In genomic region chr1:43669878-43670277, GRCh38 we compare ENCODE assay signal across 2 cellular contexts.
TF ChIP-seq lines count a peak whose summit lies in the region.

No MANE protein-coding gene starts in this region.

TF ChIP-seq in GM12878, 131 proteins besides CTCF, POLR2A, EP300 and RAD21:
- no peak for TF ChIP-seq E2F8 (IDR thresholded peaks at IDR 0.05; ENCODE audit: low read depth, partially characterized antibody)
- no peak for TF ChIP-seq PBX3 (IDR thresholded peaks at IDR 0.05; ENCODE audit: insufficient replicate concordance, low read depth, low read length)
- no peak for TF ChIP-seq MYC (IDR thresholded peaks at IDR 0.05; ENCODE audit: insufficient read depth, insufficient read length, insufficient replicate concordance, low read length, severe bottlenecking)
- TF ChIP-seq LARP7 (IDR thresholded peaks at IDR 0.05) = no peak
- no peak for TF ChIP-seq IKZF2 (IDR thresholded peaks at IDR 0.05)
- TF ChIP-seq STAT1 (conservative IDR thresholded peaks at IDR 0.05) = no peak
- no peak for TF ChIP-seq CBX5 (IDR thresholded peaks at IDR 0.05; ENCODE audit: low read depth)
- no peak for TF ChIP-seq BRCA1 (IDR thresholded peaks at IDR 0.05; ENCODE audit: low read depth, low read length)
- no peak for TF ChIP-seq BMI1 (IDR thresholded peaks at IDR 0.05; ENCODE audit: borderline replicate concordance)
- no peak for TF ChIP-seq TAF1 (IDR thresholded peaks at IDR 0.05; ENCODE audit: borderline replicate concordance, low read depth, low read length)
- no peak for TF ChIP-seq EZH2 (IDR thresholded peaks at IDR 0.05; ENCODE audit: borderline replicate concordance, control insufficient read depth, low read depth, low read length)
- no peak for TF ChIP-seq ETV6 (conservative IDR thresholded peaks at IDR 0.05 in 1 of 2, IDR thresholded peaks at IDR 0.05 in 1 of 2; ENCODE audit: borderline replicate concordance in 1 of 2, low read depth in 1 of 2)
- TF ChIP-seq, protein P1, sequence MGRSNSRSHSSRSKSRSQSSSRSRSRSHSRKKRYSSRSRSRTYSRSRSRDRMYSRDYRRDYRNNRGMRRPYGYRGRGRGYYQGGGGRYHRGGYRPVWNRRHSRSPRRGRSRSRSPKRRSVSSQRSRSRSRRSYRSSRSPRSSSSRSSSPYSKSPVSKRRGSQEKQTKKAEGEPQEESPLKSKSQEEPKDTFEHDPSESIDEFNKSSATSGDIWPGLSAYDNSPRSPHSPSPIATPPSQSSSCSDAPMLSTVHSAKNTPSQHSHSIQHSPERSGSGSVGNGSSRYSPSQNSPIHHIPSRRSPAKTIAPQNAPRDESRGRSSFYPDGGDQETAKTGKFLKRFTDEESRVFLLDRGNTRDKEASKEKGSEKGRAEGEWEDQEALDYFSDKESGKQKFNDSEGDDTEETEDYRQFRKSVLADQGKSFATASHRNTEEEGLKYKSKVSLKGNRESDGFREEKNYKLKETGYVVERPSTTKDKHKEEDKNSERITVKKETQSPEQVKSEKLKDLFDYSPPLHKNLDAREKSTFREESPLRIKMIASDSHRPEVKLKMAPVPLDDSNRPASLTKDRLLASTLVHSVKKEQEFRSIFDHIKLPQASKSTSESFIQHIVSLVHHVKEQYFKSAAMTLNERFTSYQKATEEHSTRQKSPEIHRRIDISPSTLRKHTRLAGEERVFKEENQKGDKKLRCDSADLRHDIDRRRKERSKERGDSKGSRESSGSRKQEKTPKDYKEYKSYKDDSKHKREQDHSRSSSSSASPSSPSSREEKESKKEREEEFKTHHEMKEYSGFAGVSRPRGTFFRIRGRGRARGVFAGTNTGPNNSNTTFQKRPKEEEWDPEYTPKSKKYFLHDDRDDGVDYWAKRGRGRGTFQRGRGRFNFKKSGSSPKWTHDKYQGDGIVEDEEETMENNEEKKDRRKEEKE (IDR thresholded peaks at IDR 0.05) = no peak
- no peak for TF ChIP-seq SIX5 (IDR thresholded peaks at IDR 0.05; ENCODE audit: low read depth, low read length, severe bottlenecking)
- TF ChIP-seq MYB (IDR thresholded peaks at IDR 0.05; ENCODE audit: borderline replicate concordance, low read depth, low read length) = no peak
- no peak for TF ChIP-seq CHD1 (IDR thresholded peaks at IDR 0.05; ENCODE audit: low read depth, low read length)
- TF ChIP-seq, protein P2, sequence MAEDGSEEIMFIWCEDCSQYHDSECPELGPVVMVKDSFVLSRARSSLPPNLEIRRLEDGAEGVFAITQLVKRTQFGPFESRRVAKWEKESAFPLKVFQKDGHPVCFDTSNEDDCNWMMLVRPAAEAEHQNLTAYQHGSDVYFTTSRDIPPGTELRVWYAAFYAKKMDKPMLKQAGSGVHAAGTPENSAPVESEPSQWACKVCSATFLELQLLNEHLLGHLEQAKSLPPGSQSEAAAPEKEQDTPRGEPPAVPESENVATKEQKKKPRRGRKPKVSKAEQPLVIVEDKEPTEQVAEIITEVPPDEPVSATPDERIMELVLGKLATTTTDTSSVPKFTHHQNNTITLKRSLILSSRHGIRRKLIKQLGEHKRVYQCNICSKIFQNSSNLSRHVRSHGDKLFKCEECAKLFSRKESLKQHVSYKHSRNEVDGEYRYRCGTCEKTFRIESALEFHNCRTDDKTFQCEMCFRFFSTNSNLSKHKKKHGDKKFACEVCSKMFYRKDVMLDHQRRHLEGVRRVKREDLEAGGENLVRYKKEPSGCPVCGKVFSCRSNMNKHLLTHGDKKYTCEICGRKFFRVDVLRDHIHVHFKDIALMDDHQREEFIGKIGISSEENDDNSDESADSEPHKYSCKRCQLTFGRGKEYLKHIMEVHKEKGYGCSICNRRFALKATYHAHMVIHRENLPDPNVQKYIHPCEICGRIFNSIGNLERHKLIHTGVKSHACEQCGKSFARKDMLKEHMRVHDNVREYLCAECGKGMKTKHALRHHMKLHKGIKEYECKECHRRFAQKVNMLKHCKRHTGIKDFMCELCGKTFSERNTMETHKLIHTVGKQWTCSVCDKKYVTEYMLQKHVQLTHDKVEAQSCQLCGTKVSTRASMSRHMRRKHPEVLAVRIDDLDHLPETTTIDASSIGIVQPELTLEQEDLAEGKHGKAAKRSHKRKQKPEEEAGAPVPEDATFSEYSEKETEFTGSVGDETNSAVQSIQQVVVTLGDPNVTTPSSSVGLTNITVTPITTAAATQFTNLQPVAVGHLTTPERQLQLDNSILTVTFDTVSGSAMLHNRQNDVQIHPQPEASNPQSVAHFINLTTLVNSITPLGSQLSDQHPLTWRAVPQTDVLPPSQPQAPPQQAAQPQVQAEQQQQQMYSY (CRISPR knock-in tag; IDR thresholded peaks at IDR 0.05) = no peak
- TF ChIP-seq SMC3 (IDR thresholded peaks at IDR 0.05; ENCODE audit: borderline replicate concordance, low read length) = no peak
- TF ChIP-seq PAX5 (IDR thresholded peaks at IDR 0.05; ENCODE audit: borderline replicate concordance, low read depth, low read length) = no peak

TF ChIP-seq in WTC11, 78 proteins besides CTCF, POLR2A, EP300 and RAD21:
- TF ChIP-seq ZBTB43 (CRISPR knock-in tag; IDR thresholded peaks at IDR 0.05) (no peak), NFATC4 (CRISPR knock-in tag; IDR thresholded peaks at IDR 0.05) (no peak), SP1 (CRISPR knock-in tag; conservative IDR thresholded peaks at IDR 0.05) (no peak), OVOL2 (CRISPR knock-in tag; IDR thresholded peaks at IDR 0.05; ENCODE audit: borderline replicate concordance) (no peak), ZNF121 (CRISPR knock-in tag; IDR thresholded peaks at IDR 0.05) (no peak)
- TF ChIP-seq, protein P2 (CRISPR knock-in tag; IDR thresholded peaks at IDR 0.05) = no peak
